In genomic region chr6:157667211-157668033, GRCh38 we compare ENCODE assay signal across 8 cellular contexts.
DNase-seq lines count a peak whose midpoint lies in the region; ATAC-seq and TF ChIP-seq lines count a peak whose summit lies in the region.

No MANE protein-coding gene starts in this region.

- ATAC-seq in GM19455 (IDR thresholded peaks at IDR 0.05; ENCODE audit: unreplicated experiment) = no peak

- H2BK15ac ChIP-seq in mesenchymal stem cell (ENCODE audit: low read depth, poor library complexity, severe bottlenecking) = no peak overlapping the region

- H3K9ac ChIP-seq in mesenchymal stem cell (ENCODE audit: low read length) = peak overlapping the region; percentile 75

- H3K23ac ChIP-seq in mesenchymal stem cell (ENCODE audit: low read length in 2 of 2) = no peak overlapping the region

- no peak overlapping the region for H3K18ac ChIP-seq in mesenchymal stem cell (ENCODE audit: low read depth in 1 of 2, low read length in 2 of 2)

- H3K36me3 ChIP-seq in H7 (replicated peaks; ENCODE audit: control insufficient read depth, insufficient read depth, low read length) = no peaks in the 10 kb centered on the region
- H3K36me3 ChIP-seq in mesenchymal stem cell (ENCODE audit: control insufficient read depth in 1 of 2, insufficient read depth in 2 of 2, low read depth in 1 of 2, low read length in 2 of 2) = peaks cover 0 to 3% of the 10 kb centered on the region in 2 experiments

- no peak overlapping the region for H3K4ac ChIP-seq in mesenchymal stem cell (ENCODE audit: low read depth in 1 of 2, low read length in 2 of 2)

- no peak overlapping the region for H3K14ac ChIP-seq in mesenchymal stem cell (ENCODE audit: low read length in 2 of 2)

- H2AFZ ChIP-seq in mesenchymal stem cell (ENCODE audit: low read depth, low read length) = no peak overlapping the region

- H3K4me1 ChIP-seq in mesenchymal stem cell (ENCODE audit: control insufficient read depth, insufficient read depth, low read depth, low read length) = peaks cover 6% of the 10 kb centered on the region

- H2BK5ac ChIP-seq in mesenchymal stem cell (ENCODE audit: low read depth, low read length, poor library complexity, severe bottlenecking) = no peak overlapping the region

- H4K91ac ChIP-seq in mesenchymal stem cell (ENCODE audit: low read length) = no peak overlapping the region

- intact Hi-C loops in dorsolateral prefrontal cortex (cut with DNase I) = loop anchor here (2.0 to 5.0 kb wide), 4 partner anchors 280 to 345 kb away; partner anchors contain the start of genes TMEM242 (in 2 of the 2) and ZDHHC14 (in 2 of the 2)

- no peak overlapping the region for H4K8ac ChIP-seq in mesenchymal stem cell (ENCODE audit: low read length)

- DNase-seq in COR-L47 (lab: John Stamatoyannopoulos, UW) (peak; percentile 21), H7 (peak; percentile 82), NCI-H2171 treated with DMSO at 0.1 percent for 48 hours (lab: John Stamatoyannopoulos, UW) (peak; percentile 84), dorsolateral prefrontal cortex (peak in 4 of 10 donors; percentile 45 to 75 (median 60)), mesenchymal stem cell (peak; percentile 70)
- DNase-seq in activated CD4-positive, alpha-beta T cell treated with anti-CD3 and anti-CD28 coated beads for 4 hours = peak; percentile 53 to 66
- peak; percentile 17 to 29 for DNase-seq in stimulated activated CD8-positive, alpha-beta memory T cell treated with anti-CD3 and anti-CD28 coated beads, Interleukin-7, amount 100 ng/mL, for 4 hours (ENCODE audit: low read depth in 2 of 2)

- H3K4me2 ChIP-seq in mesenchymal stem cell (ENCODE audit: low read length, poor library complexity, severe bottlenecking) = no peak overlapping the region

- H2BK120ac ChIP-seq in mesenchymal stem cell (ENCODE audit: low read depth, low read length) = no peak overlapping the region

- peak overlapping the region in 1 of 59 donors; percentile 4 for H3K27ac ChIP-seq in dorsolateral prefrontal cortex
- no peak overlapping the region for H3K27ac ChIP-seq in mesenchymal stem cell (ENCODE audit: low read length, poor library complexity, severe bottlenecking)

- H2BK12ac ChIP-seq in mesenchymal stem cell (ENCODE audit: low read length in 2 of 2) = no peak overlapping the region

- TF ChIP-seq CTCF in dorsolateral prefrontal cortex (IDR thresholded peaks at IDR 0.05 in 54 of 56, conservative IDR thresholded peaks at IDR 0.05 in 2 of 56; ENCODE audit: low read depth in 1 of 56, partially characterized antibody in 56 of 56) = peak; percentile 79 to 95 (median 89)

- no peak overlapping the region for H2AK5ac ChIP-seq in mesenchymal stem cell (ENCODE audit: low read length, severe bottlenecking)

- H3K79me1 ChIP-seq in mesenchymal stem cell (replicated peaks; ENCODE audit: low read length, poor library complexity, severe bottlenecking) = no peaks in the 10 kb centered on the region

- no peaks in the 10 kb centered on the region for H3K9me3 ChIP-seq in mesenchymal stem cell (ENCODE audit: control insufficient read depth, low read length)

- WGBS in mesenchymal stem cell = 32% methylated on average over 11 of the region's 12 CpGs

- H3K4me3 ChIP-seq in H7 (ENCODE audit: insufficient read depth, low read depth, low read length) (no peak overlapping the region), dorsolateral prefrontal cortex (no peak overlapping the region), mesenchymal stem cell (ENCODE audit: insufficient read depth in 1 of 2, low read depth in 1 of 2, low read length in 2 of 2) (no peak overlapping the region)

- no peaks in the 10 kb centered on the region for H3K27me3 ChIP-seq in H7 (ENCODE audit: control insufficient read depth, insufficient read depth, low read length)
- no peaks in the 10 kb centered on the region for H3K27me3 ChIP-seq in dorsolateral prefrontal cortex
- peaks cover 0 to 3% of the 10 kb centered on the region in 2 experiments for H3K27me3 ChIP-seq in mesenchymal stem cell (ENCODE audit: control insufficient read depth in 1 of 2, insufficient read depth in 1 of 2, low read length in 2 of 2)
